In the genomic region with DNA sequence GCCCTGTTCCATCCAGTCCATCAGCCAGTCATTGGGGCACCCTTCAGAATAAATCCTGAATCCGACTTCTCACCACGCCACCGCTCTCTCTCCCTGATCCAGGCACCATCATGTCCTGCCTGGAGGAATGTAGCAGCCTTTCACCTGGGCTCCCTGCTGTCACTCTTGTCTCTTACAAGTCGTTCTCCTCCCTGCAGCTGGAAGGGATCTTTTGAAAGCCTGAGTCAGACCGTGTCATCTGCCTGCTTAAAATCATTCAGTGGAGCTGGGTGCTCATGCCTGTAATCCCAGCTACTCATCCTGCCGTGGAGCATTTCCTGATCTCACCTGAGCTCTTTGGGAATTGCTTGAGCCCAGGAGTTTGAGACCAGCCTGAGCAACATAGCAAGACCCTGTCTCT, we compare ENCODE assay signal across 18 cellular contexts. TPM values are rescaled to one million over a fixed set of nuclear protein-coding genes. Genes with fewer than 3 reads are reported as not detected.
"Had no signal": no experiment of that assay in that cellular context is flagged by ENCODE, and none has a peak within 500 bp of the region (broad histone marks: within the 10 kb centered on the region; RNA-seq: fewer than 3 reads in every experiment).

No MANE protein-coding gene starts in this region.

- H3K9me3 ChIP-seq: ascending aorta, psoas muscle, testis had no signal

- H3K4me3 ChIP-seq: ascending aorta, breast epithelium, psoas muscle, stomach, testis had no signal

- H3K4me1 ChIP-seq: ascending aorta, breast epithelium, psoas muscle, stomach, testis had no signal

- H3K27ac Mint-ChIP-seq: activated naive CD4-positive, alpha-beta T cell treated with anti-CD3 and anti-CD28 coated beads, Interleukin-2, amount 10 ng/mL, durations not matched to agents 7 days and 5 days; activated T-helper 17 cell treated with anti-CD3 and anti-CD28 coated beads, Interleukin-2, amount 50 U/mL, for 72 hours; dendritic cell treated with granulocyte-macrophage colony-stimulating factor and Interleukin-4, amounts not matched to agents 40 ng/mL and 50 ng/mL, for 4 days; effector memory CD8-positive, alpha-beta T cell; T-cell had no signal

- H3K27me3 ChIP-seq: ascending aorta, testis had no signal

- ATAC-seq: activated T-helper 17 cell treated with anti-CD3 and anti-CD28 coated beads, Interleukin-2, amount 50 U/mL, for 72 hours; effector memory CD8-positive, alpha-beta T cell; psoas muscle; sciatic nerve; T-cell had no signal

- H3K36me3 Mint-ChIP-seq: activated naive CD4-positive, alpha-beta T cell treated with anti-CD3 and anti-CD28 coated beads, Interleukin-2, amount 10 ng/mL, durations not matched to agents 7 days and 5 days; T-cell had no signal

- H3K27ac ChIP-seq: ascending aorta, breast epithelium, psoas muscle, stomach, testis had no signal

- H3K4me3 Mint-ChIP-seq: activated naive CD4-positive, alpha-beta T cell treated with anti-CD3 and anti-CD28 coated beads, Interleukin-2, amount 10 ng/mL, durations not matched to agents 7 days and 5 days; activated T-helper 17 cell treated with anti-CD3 and anti-CD28 coated beads, Interleukin-2, amount 50 U/mL, for 72 hours; dendritic cell treated with granulocyte-macrophage colony-stimulating factor and Interleukin-4, amounts not matched to agents 40 ng/mL and 50 ng/mL, for 4 days; effector memory CD8-positive, alpha-beta T cell; T-cell had no signal

- H3K9me3 Mint-ChIP-seq: activated naive CD4-positive, alpha-beta T cell treated with anti-CD3 and anti-CD28 coated beads, Interleukin-2, amount 10 ng/mL, durations not matched to agents 7 days and 5 days; activated T-helper 17 cell treated with anti-CD3 and anti-CD28 coated beads, Interleukin-2, amount 50 U/mL, for 72 hours; dendritic cell treated with granulocyte-macrophage colony-stimulating factor and Interleukin-4, amounts not matched to agents 40 ng/mL and 50 ng/mL, for 4 days; effector memory CD8-positive, alpha-beta T cell had no signal

- H3K4me1 Mint-ChIP-seq: activated naive CD4-positive, alpha-beta T cell treated with anti-CD3 and anti-CD28 coated beads, Interleukin-2, amount 10 ng/mL, durations not matched to agents 7 days and 5 days; activated T-helper 17 cell treated with anti-CD3 and anti-CD28 coated beads, Interleukin-2, amount 50 U/mL, for 72 hours; T-cell had no signal

- DNase-seq: activated CD4-positive, alpha-beta T cell treated with anti-CD3 and anti-CD28 coated beads for 1 hour; activated CD4-positive, alpha-beta T cell treated with anti-CD3 and anti-CD28 coated beads, Interleukin-2, amount 50 U/mL, for 4 hours; activated naive CD4-positive, alpha-beta T cell treated with anti-CD3 and anti-CD28 coated beads, Interleukin-2, amount 10 ng/mL, durations not matched to agents 7 days and 5 days; activated T-cell treated with anti-CD3 and anti-CD28 coated beads for 4 hours; effector memory CD8-positive, alpha-beta T cell; erythroblast; kidney glomerular epithelial cell; midbrain; psoas muscle; stomach; T-cell; T-helper 9 cell; testis had no signal

- H3K36me3 ChIP-seq: ascending aorta, breast epithelium, stomach had no signal

RNA-seq across cellular contexts. Expression of gene KCNG1, which starts 19.2 kb away (rescaled TPM):
- total RNA-seq: psoas muscle had no signal
